ENCODE assay signal across 14 cellular contexts in genomic region chr12:90211017-90211416, GRCh38.
A peak's percentile ranks its signal among the peaks of the same experiment; 100 is the strongest.
DNase-seq lines count a peak whose midpoint lies in the region; ATAC-seq and TF ChIP-seq lines count a peak whose summit lies in the region.
"Had no signal": no experiment of that assay in that cellular context is flagged by ENCODE, and none has a peak within 500 bp of the region (broad histone marks: within the 10 kb centered on the region; RNA-seq: fewer than 3 reads in every experiment).

No MANE protein-coding gene starts in this region.

- no peak overlapping the region for H3K4me3 ChIP-seq in mucosa of descending colon

- H3K9me3 ChIP-seq in mucosa of descending colon, result peaks cover 7% of the 10 kb centered on the region

- no peaks in the 10 kb centered on the region for H3K4me1 ChIP-seq in mucosa of descending colon (ENCODE audit: low read depth)

- intact Hi-C loops in mucosa of descending colon (cut with DNase I, micrococcal nuclease), result no loop called here

- DNase-seq in DMS53 (lab: John Stamatoyannopoulos, UW), result peak; percentile 61
- peak; percentile 88 for DNase-seq in NCI-H226
- peak; percentile 35 for DNase-seq in dedifferentiated amniotic fluid mesenchymal stem cell (ENCODE audit: extremely low spot score)
- DNase-seq in mucosa of descending colon, result no peak
- no peak for DNase-seq in stimulated activated CD4-positive, alpha-beta T cell treated with anti-CD3 and anti-CD28 coated beads, Interleukin-12 subunit alpha, Interleukin-12 subunit beta, amount 100 ng/mL, for 4 hours
- no peak for DNase-seq in left lobe of liver (ENCODE audit: low spot score)
- DNase-seq in activated naive CD4-positive, alpha-beta T cell treated with anti-CD3 and anti-CD28 coated beads, Interleukin-2, amount 50 U/mL, for 16 hours, result no peak
- no peak for DNase-seq in NOMO-1 treated with dmso at 0.1 percent for 144 hours (lab: John Stamatoyannopoulos, UW; ENCODE audit: unreplicated experiment)
- DNase-seq: cortex of kidney; GOT3; NCI-H2029; posterior cingulate gyrus; stimulated activated CD4-positive, alpha-beta T cell treated with anti-CD3 and anti-CD28 coated beads, Interleukin-4, amount 100 ng/mL, for 4 hours; stimulated activated naive CD8-positive, alpha-beta T cell treated with anti-CD3 and anti-CD28 coated beads, Interleukin-15, amount 100 ng/mL, for 72 hours had no signal

- no peak for TF ChIP-seq CTCF in mucosa of descending colon (IDR thresholded peaks at IDR 0.05)

- no peaks in the 10 kb centered on the region for H3K36me3 ChIP-seq in mucosa of descending colon (ENCODE audit: low read depth)

- ATAC-seq in mucosa of descending colon (peak; percentile 79), left lobe of liver (no peak)
- ATAC-seq: stimulated activated naive CD8-positive, alpha-beta T cell treated with anti-CD3 and anti-CD28 coated beads, Interleukin-15, amount 100 ng/mL, for 72 hours had no signal

Comparison
In these comparisons a context has a peak if more than half of its experiments do, and no peak if none do; other contexts are left out.
1. DNase-seq: peak in DMS53 (single experiment), NCI-H226 (single experiment) and dedifferentiated amniotic fluid mesenchymal stem cell (single experiment); none in mucosa of descending colon (0 of 3), stimulated activated CD4-positive, alpha-beta T cell treated with anti-CD3 and anti-CD28 coated beads, Interleukin-12 subunit alpha, Interleukin-12 subunit beta, amount 100 ng/mL, for 4 hours (single experiment), left lobe of liver (single experiment), activated naive CD4-positive, alpha-beta T cell treated with anti-CD3 and anti-CD28 coated beads, Interleukin-2, amount 50 U/mL, for 16 hours (single experiment) and NOMO-1 treated with dmso at 0.1 percent for 144 hours (single experiment).